1 cellular context compared by ENCODE assay signal in the genomic region with DNA sequence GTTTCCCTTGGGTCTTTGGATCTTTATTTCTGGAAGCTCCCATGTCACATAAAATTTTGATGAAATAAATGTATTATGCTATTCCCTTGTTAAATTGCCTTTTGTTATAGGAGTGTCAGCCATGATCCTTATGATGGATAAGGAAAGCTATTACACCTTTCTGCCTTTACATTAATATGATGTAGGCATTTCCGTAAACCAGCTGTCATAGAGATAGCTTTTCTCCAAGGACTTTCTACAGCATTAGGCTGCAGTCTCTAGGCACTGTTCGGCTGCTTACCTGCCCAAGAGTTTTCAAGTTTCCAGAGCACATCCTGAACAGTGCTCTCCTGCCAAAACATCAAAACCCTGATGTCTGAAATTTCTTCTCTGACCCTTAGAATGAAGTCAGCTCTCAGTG.
TF ChIP-seq lines count a peak whose summit lies in the region.

No MANE protein-coding gene starts in this region.

TF ChIP-seq in SK-N-SH, 30 proteins besides CTCF, POLR2A, EP300 and RAD21 (continued from another document):
- no peak for TF ChIP-seq NRF1 (IDR thresholded peaks at IDR 0.05; ENCODE audit: low read depth, low read length)
- TF ChIP-seq JUND (IDR thresholded peaks at IDR 0.05), result no peak
TF ChIP-seq in SK-N-SH: peak in this region for 0.
